ENCODE assay signal across 10 cellular contexts in genomic region chr16:4081035-4081434, GRCh38. TPM values are rescaled to one million over a fixed set of nuclear protein-coding genes. Genes with fewer than 3 reads are reported as not detected.
DNase-seq lines count a peak whose midpoint lies in the region; ATAC-seq and TF ChIP-seq lines count a peak whose summit lies in the region.
"Had no signal": no experiment of that assay in that cellular context is flagged by ENCODE, and none has a peak within 500 bp of the region (broad histone marks: within the 10 kb centered on the region; RNA-seq: fewer than 3 reads in every experiment).

No MANE protein-coding gene starts in this region.

- DNase-seq in NCI-H1417 (lab: John Stamatoyannopoulos, UW) (peak; percentile 22 to 76 (median 48)), NCI-H1417 treated with DMSO at 0.1 percent for 48 hours (lab: John Stamatoyannopoulos, UW) (no peak), NCI-H524 (lab: John Stamatoyannopoulos, UW) (peak; percentile 49 to 83), epithelial cell of proximal tubule (ENCODE audit: low read depth) (no peak), psoas muscle (no peak), HCEC 1CT (no peak), UCSD-AML1 (lab: John Stamatoyannopoulos, UW; ENCODE audit: unreplicated experiment) (no peak), NCI-H345 treated with DMSO at 0.1 percent for 48 hours (lab: John Stamatoyannopoulos, UW; ENCODE audit: unreplicated experiment) (no peak)
- DNase-seq: testis had no signal

- no peaks in the 10 kb centered on the region for H3K9me3 ChIP-seq in psoas muscle
- H3K9me3 ChIP-seq: testis had no signal

- intact Hi-C loops in psoas muscle (cut with DNase I), result no loop called here

- H3K27me3 ChIP-seq in psoas muscle (ENCODE audit: insufficient read depth in 3 of 3, low read length in 2 of 3), result no peaks in the 10 kb centered on the region
- H3K27me3 ChIP-seq: testis had no signal

- peak; percentile 28 to 46 (median 42) for ATAC-seq in psoas muscle

- TF ChIP-seq CTCF in epithelial cell of proximal tubule (conservative IDR thresholded peaks at IDR 0.05; ENCODE audit: low read depth, low read length), result no peak
- TF ChIP-seq CTCF in psoas muscle (IDR thresholded peaks at IDR 0.05), result no peak

- H3K27ac ChIP-seq in psoas muscle, result peak overlapping the region; percentile 8
- H3K27ac ChIP-seq: 22Rv1 had no signal

- no peaks in the 10 kb centered on the region for H3K36me3 ChIP-seq in psoas muscle (ENCODE audit: insufficient read depth in 1 of 2, low read depth in 1 of 2)

- H3K4me3 ChIP-seq in epithelial cell of proximal tubule (ENCODE audit: low read depth, low read length), result peak overlapping the region; percentile 13
- H3K4me3 ChIP-seq in psoas muscle, result no peak overlapping the region
- H3K4me3 ChIP-seq: testis had no signal

- WGBS in psoas muscle, 3 donors, result 29 to 59% (median 34%) methylated on average over 10 of the region's 10 CpGs

- H3K4me1 ChIP-seq in psoas muscle, result peaks cover 24% of the 10 kb centered on the region

RNA-seq across cellular contexts. Expression of gene ADCY9, which starts 35.2 kb away (rescaled TPM):
- total RNA-seq in epithelial cell of proximal tubule (5.1 and 6.8 TPM in 2 replicates), psoas muscle (10 to 100 TPM; 43.6 to 77.8 (median 51.9) TPM)
- polyA plus RNA-seq in psoas muscle, result 100 to 1,000 TPM in 1 of 3 donors, 10 to 100 TPM in 1, 1 to 10 TPM in 1; 9.0 to 134 (median 32.8) TPM

Comparison
In these comparisons a context has a peak if more than half of its experiments do, and no peak if none do; other contexts are left out.
1. DNase-seq: peak in NCI-H1417 (3 of 3) and NCI-H524 (2 of 2); none in NCI-H1417 treated with DMSO at 0.1 percent for 48 hours (single experiment), epithelial cell of proximal tubule (single experiment), psoas muscle (0 of 2), HCEC 1CT (single experiment), UCSD-AML1 (single experiment) and NCI-H345 treated with DMSO at 0.1 percent for 48 hours (single experiment).